In the genomic region with DNA sequence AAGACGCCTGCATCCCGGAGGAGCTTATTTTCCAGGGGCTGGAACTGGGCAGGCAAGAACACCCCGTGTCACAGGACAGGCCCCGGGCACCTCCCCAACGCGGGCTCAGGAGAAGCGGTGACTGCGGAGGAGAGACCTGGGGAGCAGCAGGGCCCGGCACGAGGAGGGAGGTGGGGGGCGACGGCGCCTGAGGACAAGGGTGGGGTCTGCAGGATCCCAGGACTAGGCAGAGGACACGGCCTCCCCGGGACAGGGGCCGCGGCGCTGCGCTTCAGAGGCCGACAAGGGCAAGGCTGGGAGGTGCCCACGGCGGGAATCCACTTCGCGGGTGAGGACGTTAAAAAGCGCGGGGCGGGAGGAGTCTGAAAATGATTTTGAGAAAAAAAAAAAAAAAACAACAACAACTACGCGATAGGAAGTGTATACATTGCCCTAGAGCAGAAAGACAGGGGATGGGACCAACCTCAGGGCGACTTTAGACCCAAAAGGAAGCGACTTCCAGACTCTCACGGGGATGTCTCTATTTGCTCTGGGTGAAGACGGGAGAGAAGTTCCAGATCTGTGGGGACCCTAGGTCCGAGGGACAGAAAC, we compare ENCODE assay signal across 8 cellular contexts. TPM values are rescaled to one million over a fixed set of nuclear protein-coding genes. Genes with fewer than 3 reads are reported as not detected.
DNase-seq lines count a peak whose midpoint lies in the region; ATAC-seq and TF ChIP-seq lines count a peak whose summit lies in the region.

No MANE protein-coding gene starts in this region.

- H3K4me3 Mint-ChIP-seq in brain, result peak overlapping the region; percentile 93 to 98 (median 96)

- ATAC-seq in GM18870 (IDR thresholded peaks at IDR 0.05; ENCODE audit: unreplicated experiment) (peak; percentile 51), HG03025 (IDR thresholded peaks at IDR 0.05; ENCODE audit: low FRiP score, unreplicated experiment) (peak; percentile 36)

- peaks cover 6% of the 10 kb centered on the region for H3K36me3 Mint-ChIP-seq in brain

- DNase-seq in T-helper 1 cell (peak in 3 of 5 donors; percentile 6 to 23 (median 19)), iris pigment epithelial cell (ENCODE audit: low read depth) (peak; percentile 9), CD1c-positive myeloid dendritic cell (ENCODE audit: extremely low spot score) (no peak), ACHN (no peak)
- DNase-seq in stimulated activated CD4-positive, alpha-beta T cell treated with anti-CD3 and anti-CD28 coated beads, Interleukin-15, amount 100 ng/mL, for 1 hour (ENCODE audit: low read depth in 1 of 2, low spot score in 1 of 2), result peak; percentile 5 to 19

- no peak for TF ChIP-seq CTCF in brain (conservative IDR thresholded peaks at IDR 0.05)

- H3K4me1 Mint-ChIP-seq in brain, result peaks cover 40% of the 10 kb centered on the region

- H3K9me3 Mint-ChIP-seq in brain, result peaks cover 0 to 6% (median 0%) of the 10 kb centered on the region in 5 experiments

- in situ Hi-C loops in ACHN (cut with HindIII; ENCODE audit: low pct_ligation_motif_present, low pct_unique_long_range_greater_than_20kb, low sequenced_read_pairs), result no loop called here

- peaks cover 14% of the 10 kb centered on the region for H3K27me3 Mint-ChIP-seq in brain

- peak overlapping the region; percentile 91 to 95 (median 95) for H3K27ac Mint-ChIP-seq in brain

RNA-seq across cellular contexts. Expression of a gene that starts 44.9 kb away (rescaled TPM):
- polyA plus RNA-seq in brain (ENCODE audit: insufficient read depth, low read depth, low replicate concordance), result 3.7 TPM

RNA-seq across cellular contexts. Expression of a gene that starts 51.7 kb away (rescaled TPM):
- 7.5 TPM for polyA plus RNA-seq in brain (ENCODE audit: insufficient read depth, low read depth, low replicate concordance)

Comparison
In these comparisons a context has a peak if more than half of its experiments do, and no peak if none do; other contexts are left out.
1. DNase-seq: peak in T-helper 1 cell (3 of 5), iris pigment epithelial cell (single experiment) and stimulated activated CD4-positive, alpha-beta T cell treated with anti-CD3 and anti-CD28 coated beads, Interleukin-15, amount 100 ng/mL, for 1 hour (2 of 2); none in CD1c-positive myeloid dendritic cell (single experiment) and ACHN (single experiment).